Comparison of ENCODE assay signal across 32 cellular contexts in the genomic region with DNA sequence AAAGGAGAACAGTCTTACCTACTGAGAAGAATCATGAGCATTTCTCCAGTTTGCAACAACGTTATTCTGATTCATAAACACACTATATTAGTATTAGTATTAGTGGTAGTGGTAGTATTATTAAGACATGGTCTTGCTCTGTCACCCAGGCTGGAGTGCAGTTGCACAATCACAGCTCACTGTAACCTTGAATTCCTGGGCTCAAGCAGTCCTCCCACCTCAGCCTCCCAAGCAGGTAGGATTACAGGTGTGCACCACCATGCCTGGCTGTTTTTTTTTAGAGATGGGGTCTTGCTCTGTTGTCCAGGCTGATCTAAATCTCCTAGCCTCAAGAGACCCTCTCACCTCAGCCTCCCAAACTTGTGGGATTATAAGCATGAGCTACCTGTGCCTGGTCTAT.
"Had no signal": no experiment of that assay in that cellular context is flagged by ENCODE, and none has a peak within 500 bp of the region (broad histone marks: within the 10 kb centered on the region; RNA-seq: fewer than 3 reads in every experiment).

No MANE protein-coding gene starts in this region.

- DNase-seq: activated effector memory CD4-positive, alpha-beta T cell treated with anti-CD3 and anti-CD28 coated beads, Interleukin-2, amount 50 U/mL, for 16 hours; activated effector memory CD4-positive, alpha-beta T cell treated with Interleukin-2 at 50 U/mL for 16 hours; activated gamma-delta T cell; activated gamma-delta T cell treated with Interleukin-2 at 50 U/mL for 16 hours; activated naive CD4-positive, alpha-beta T cell; activated naive CD4-positive, alpha-beta T cell treated with anti-CD3 and anti-CD28 coated beads for 36 hours; activated naive CD4-positive, alpha-beta T cell treated with anti-CD3 and anti-CD28 coated beads, Interleukin-2, amount 10 ng/mL, durations not matched to agents 7 days and 5 days; activated naive CD4-positive, alpha-beta T cell treated with anti-CD3 and anti-CD28 coated beads, Interleukin-2, amount 50 U/mL, for 16 hours; activated naive CD4-positive, alpha-beta T cell treated with Interleukin-2 at 50 U/mL for 16 hours; activated naive CD8-positive, alpha-beta T cell treated with anti-CD3 and anti-CD28 coated beads for 36 hours; activated naive CD8-positive, alpha-beta T cell treated with anti-CD3 and anti-CD28 coated beads, Interleukin-2, amount 10 ng/mL, durations not matched to agents 7 days and 5 days; activated naive CD8-positive, alpha-beta T cell treated with anti-CD3 and anti-CD28 coated beads, Interleukin-2, amount 50 U/mL, for 24 hours; activated T-cell treated with anti-CD3 and anti-CD28 coated beads, Interleukin-2, amount 50 U/mL, for 1 hour; activated T-cell treated with anti-CD3 and anti-CD28 coated beads, Interleukin-2, amount 50 U/mL, for 24 hours; activated T-cell treated with anti-CD3 and anti-CD28 coated beads, Interleukin-2, amount 50 U/mL, for 4 hours; activated T-cell treated with anti-CD3 and anti-CD28 coated beads, Interleukin-2, amount 50 U/mL, for 48 hours; activated T-cell treated with anti-CD3 and anti-CD28 coated beads, Interleukin-2, amount 50 U/mL, for 72 hours; adrenal gland; amniotic stem cell; amygdala; anterior cingulate cortex; aorta; body of pancreas; brain microvascular endothelial cell; central memory CD4-positive, alpha-beta T cell; cerebellar nuclear complex had no signal

- H3K27ac ChIP-seq: adrenal gland, ascending aorta, body of pancreas, brain microvascular endothelial cell, breast epithelium, cardiac muscle cell had no signal

- H3K4me1 ChIP-seq: ascending aorta, body of pancreas, breast epithelium had no signal

- H3K4me3 ChIP-seq: adrenal gland, ascending aorta, body of pancreas, breast epithelium, cardiac muscle cell had no signal

- H3K27me3 ChIP-seq: adrenal gland, ascending aorta, body of pancreas, brain microvascular endothelial cell, breast epithelium, cardiac muscle cell had no signal

- H3K9me3 ChIP-seq: adrenal gland, ascending aorta, body of pancreas, breast epithelium had no signal

- H3K36me3 ChIP-seq: adrenal gland, ascending aorta, brain microvascular endothelial cell, breast epithelium, cardiac muscle cell had no signal

- ATAC-seq: activated naive CD4-positive, alpha-beta T cell treated with anti-CD3 and anti-CD28 coated beads, Interleukin-2, amount 50 U/mL, for 72 hours; activated naive CD8-positive, alpha-beta T cell treated with anti-CD3 and anti-CD28 coated beads, Interleukin-2, amount 50 U/mL, for 24 hours; activated T-cell treated with anti-CD3 and anti-CD28 coated beads, Interleukin-2, amount 50 U/mL, for 4 hours; activated T-cell treated with anti-CD3 and anti-CD28 coated beads, Interleukin-2, amount 50 U/mL, for 72 hours; activated T-helper 17 cell treated with anti-CD3 and anti-CD28 coated beads, Interleukin-2, amount 50 U/mL, for 72 hours; body of pancreas had no signal

- FAIRE-seq: astrocyte had no signal
